ENCODE assay signal across 1 cellular context in genomic region chrX:120372667-120373370, GRCh38.
TF ChIP-seq lines count a peak whose summit lies in the region.

No MANE protein-coding gene starts in this region.

TF ChIP-seq in K562, 482 proteins besides CTCF, POLR2A, EP300 and RAD21 (continued from another document):
- TF ChIP-seq SFPQ (IDR thresholded peaks at IDR 0.05; ENCODE audit: low read depth, low read length) (no peak), HNRNPH1 (optimal IDR thresholded peaks at IDR 0.05; ENCODE audit: low read depth, low read length) (no peak), TAF1 (IDR thresholded peaks at IDR 0.05; ENCODE audit: control insufficient read depth, extremely low read depth, insufficient read depth, low read length, severe bottlenecking) (no peak), CBX1 (IDR thresholded peaks at IDR 0.05; ENCODE audit: low read depth) (no peak), ELF4 (CRISPR knock-in tag; IDR thresholded peaks at IDR 0.05) (no peak)
